22 cellular contexts compared by ENCODE assay signal in the genomic region with DNA sequence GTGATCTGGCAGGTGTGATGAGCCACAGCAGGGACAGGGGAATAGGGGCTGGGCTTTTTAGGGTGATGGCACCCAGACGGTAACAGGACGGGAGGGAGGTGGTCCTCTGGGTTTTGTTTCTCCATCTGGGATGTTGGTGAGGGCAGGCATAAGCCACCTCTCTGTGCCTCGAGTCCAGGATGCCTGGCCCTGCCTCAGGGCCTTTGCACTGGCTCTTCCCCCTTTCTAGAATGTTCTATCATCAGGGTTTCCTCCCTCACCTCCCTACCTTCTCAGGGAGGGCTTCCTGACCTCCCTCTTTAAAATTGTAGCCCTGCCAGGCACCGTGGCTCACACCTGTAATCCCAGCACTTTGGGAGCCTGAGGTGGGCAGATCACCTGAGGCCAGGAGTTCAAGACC. TPM values are rescaled to one million over a fixed set of nuclear protein-coding genes. Genes with fewer than 3 reads are reported as not detected.
DNase-seq lines count a peak whose midpoint lies in the region; ATAC-seq and TF ChIP-seq lines count a peak whose summit lies in the region.
"Had no signal": no experiment of that assay in that cellular context is flagged by ENCODE, and none has a peak within 500 bp of the region (broad histone marks: within the 10 kb centered on the region; RNA-seq: fewer than 3 reads in every experiment).

No MANE protein-coding gene starts in this region.

- TF ChIP-seq POLR2A in right lobe of liver (IDR thresholded peaks at IDR 0.05): no peak

- peak overlapping the region; percentile 42 for H3K27ac Mint-ChIP-seq in activated CD4-positive, alpha-beta T cell treated with anti-CD3 and anti-CD28 coated beads, Interleukin-2, amount 10 ng/mL, durations not matched to agents 7 days and 5 days

- H3K4me1 ChIP-seq in HEK293 (ENCODE audit: control insufficient read depth, insufficient read depth, low read length) (no peaks in the 10 kb centered on the region), osteoblast (ENCODE audit: insufficient read depth, low read length) (no peaks in the 10 kb centered on the region), right lobe of liver (peaks cover 0 to 31% (median 11%) of the 10 kb centered on the region in 4 donors)

- no peaks in the 10 kb centered on the region for H3K79me2 ChIP-seq in osteoblast (ENCODE audit: insufficient read depth, low read length)

- H3K4me3 Mint-ChIP-seq in activated CD4-positive, alpha-beta T cell treated with anti-CD3 and anti-CD28 coated beads, Interleukin-2, amount 10 ng/mL, durations not matched to agents 7 days and 5 days: no peak overlapping the region

- intact Hi-C loops in right lobe of liver (cut with DNase I): no loop called here

- ATAC-seq in right lobe of liver (no peak), HG02678 (IDR thresholded peaks at IDR 0.05; ENCODE audit: unreplicated experiment) (no peak), HG02588 (IDR thresholded peaks at IDR 0.05; ENCODE audit: unreplicated experiment) (no peak)
- ATAC-seq: HepG2 had no signal

- peaks cover 0 to 6% of the 10 kb centered on the region in 2 experiments; a peak in 1 of 3 replicates for H3K36me3 ChIP-seq in HEK293 (ENCODE audit: control insufficient read depth in 2 of 2, insufficient read depth in 1 of 2, low read length in 2 of 2)
- no peaks in the 10 kb centered on the region for H3K36me3 ChIP-seq in osteoblast (ENCODE audit: insufficient read depth, low read length)
- no peaks in the 10 kb centered on the region for H3K36me3 ChIP-seq in right lobe of liver

- H3K27me3 ChIP-seq in osteoblast (ENCODE audit: insufficient read depth, low read length) (peaks cover 6% of the 10 kb centered on the region), right lobe of liver (no peaks in the 10 kb centered on the region)

- POLR2A ChIA-PET in activated CD4-positive, alpha-beta T cell treated with anti-CD3 and anti-CD28 coated beads, Interleukin-2, amount 10 ng/mL, durations not matched to agents 7 days and 5 days (lab: Charles Lee): no interaction called here
- POLR2A ChIA-PET in HEK293 (lab: Yijun Ruan, JAX): no interaction called here

- H3K4me1 Mint-ChIP-seq in activated CD4-positive, alpha-beta T cell treated with anti-CD3 and anti-CD28 coated beads, Interleukin-2, amount 10 ng/mL, durations not matched to agents 7 days and 5 days: peaks cover 31% of the 10 kb centered on the region

- H3K4me3 ChIP-seq in HEK293 (ENCODE audit: low read depth, low read length): no peak overlapping the region
- H3K4me3 ChIP-seq in osteoblast (ENCODE audit: insufficient read depth, low read length): no peak overlapping the region
- H3K4me3 ChIP-seq in right lobe of liver: no peak overlapping the region
- H3K4me3 ChIP-seq: PC-9 had no signal

- 100% methylated on average over 1 of the region's 4 CpGs for WGBS in right lobe of liver (ENCODE audit: insufficient coverage, low coverage, low lambda C conversion rate, missing lambda C conversion rate)

- H3K27me3 Mint-ChIP-seq in activated CD4-positive, alpha-beta T cell treated with anti-CD3 and anti-CD28 coated beads, Interleukin-2, amount 10 ng/mL, durations not matched to agents 7 days and 5 days: no peaks in the 10 kb centered on the region
- H3K27me3 Mint-ChIP-seq: CD4-positive, alpha-beta memory T cell had no signal

- no peak overlapping the region for H3K4me2 ChIP-seq in osteoblast (ENCODE audit: insufficient read depth, low read length)
- H3K4me2 ChIP-seq: KMS-11, PC-9 had no signal

- H3K27ac ChIP-seq in HEK293 (ENCODE audit: extremely low read depth, low read depth, low read length) (no peak overlapping the region), cingulate gyrus (ENCODE audit: low read depth, low read length) (peak overlapping the region; percentile 41), osteoblast (ENCODE audit: low read depth, low read length) (no peak overlapping the region), right lobe of liver (no peak overlapping the region)
- H3K27ac ChIP-seq: 22Rv1, KMS-11, PC-9, RWPE1 had no signal

- H3K9me3 ChIP-seq in HEK293 (ENCODE audit: control insufficient read depth, insufficient read depth, low read depth, low read length) (no peaks in the 10 kb centered on the region), osteoblast (ENCODE audit: low read depth, low read length) (no peaks in the 10 kb centered on the region), right lobe of liver (no peaks in the 10 kb centered on the region)

- no peak for TF ChIP-seq CTCF in HEK293 (tag by site-specific recombination; IDR thresholded peaks at IDR 0.05)
- TF ChIP-seq CTCF in osteoblast (IDR thresholded peaks at IDR 0.05; ENCODE audit: extremely low read depth, low read depth, low read length): no peak
- TF ChIP-seq CTCF in right lobe of liver (IDR thresholded peaks at IDR 0.05): no peak

- no peaks in the 10 kb centered on the region for H3K9me3 Mint-ChIP-seq in activated CD4-positive, alpha-beta T cell treated with anti-CD3 and anti-CD28 coated beads, Interleukin-2, amount 10 ng/mL, durations not matched to agents 7 days and 5 days
- H3K9me3 Mint-ChIP-seq: CD4-positive, alpha-beta memory T cell had no signal

- CTCF ChIA-PET in activated CD4-positive, alpha-beta T cell treated with anti-CD3 and anti-CD28 coated beads, Interleukin-2, amount 10 ng/mL, durations not matched to agents 7 days and 5 days (lab: Charles Lee): no interaction called here
- CTCF ChIA-PET in HEK293 (lab: Yijun Ruan, JAX): interaction anchor here (0.6 kb wide), 1 partner anchor 51 kb away, joined by 3 read pairs; no protein-coding TSS in a partner anchor

- no peak for DNase-seq in activated CD4-positive, alpha-beta T cell treated with anti-CD3 and anti-CD28 coated beads, Interleukin-2, amount 10 ng/mL, durations not matched to agents 7 days and 5 days
- no peak for DNase-seq in activated CD4-positive, alpha-beta T cell treated with anti-CD3 and anti-CD28 coated beads for 48 hours
- peak; percentile 34 for DNase-seq in osteoblast (ENCODE audit: insufficient read length, low spot score, missing footprints)
- DNase-seq in right lobe of liver: no peak
- DNase-seq: AML-193; CD4-positive, alpha-beta memory T cell; DMS153; GF-D8; NCI-H1417; NCI-H187; NCI-H2107; NCI-H524; PC-9; SIG-M5 had no signal

- peaks cover 20% of the 10 kb centered on the region for H3K36me3 Mint-ChIP-seq in activated CD4-positive, alpha-beta T cell treated with anti-CD3 and anti-CD28 coated beads, Interleukin-2, amount 10 ng/mL, durations not matched to agents 7 days and 5 days (ENCODE audit: low read depth)

- no peak overlapping the region for H2AFZ ChIP-seq in osteoblast (ENCODE audit: low read length)
- H2AFZ ChIP-seq: PC-9 had no signal

- no peaks in the 10 kb centered on the region for H4K20me1 ChIP-seq in osteoblast (ENCODE audit: insufficient read depth, low read length)

TF ChIP-seq in HEK293, 187 proteins besides CTCF, POLR2A, EP300 and RAD21:
- TF ChIP-seq, protein P1, sequence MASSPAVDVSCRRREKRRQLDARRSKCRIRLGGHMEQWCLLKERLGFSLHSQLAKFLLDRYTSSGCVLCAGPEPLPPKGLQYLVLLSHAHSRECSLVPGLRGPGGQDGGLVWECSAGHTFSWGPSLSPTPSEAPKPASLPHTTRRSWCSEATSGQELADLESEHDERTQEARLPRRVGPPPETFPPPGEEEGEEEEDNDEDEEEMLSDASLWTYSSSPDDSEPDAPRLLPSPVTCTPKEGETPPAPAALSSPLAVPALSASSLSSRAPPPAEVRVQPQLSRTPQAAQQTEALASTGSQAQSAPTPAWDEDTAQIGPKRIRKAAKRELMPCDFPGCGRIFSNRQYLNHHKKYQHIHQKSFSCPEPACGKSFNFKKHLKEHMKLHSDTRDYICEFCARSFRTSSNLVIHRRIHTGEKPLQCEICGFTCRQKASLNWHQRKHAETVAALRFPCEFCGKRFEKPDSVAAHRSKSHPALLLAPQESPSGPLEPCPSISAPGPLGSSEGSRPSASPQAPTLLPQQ (tag by site-specific recombination; IDR thresholded peaks at IDR 0.05): no peak
- peak; percentile 94 for TF ChIP-seq ZNF623 (tag by site-specific recombination; IDR thresholded peaks at IDR 0.05)
- TF ChIP-seq TRIM28 (IDR thresholded peaks at IDR 0.05; ENCODE audit: borderline replicate concordance, low read length): no peak

RNA-seq across cellular contexts. Expression of gene CERS4, which starts 6.6 kb away (rescaled TPM):
- 10 to 100 TPM; 26.7 to 33.1 TPM for total RNA-seq in activated CD4-positive, alpha-beta T cell treated with anti-CD3 and anti-CD28 coated beads, Interleukin-2, amount 10 ng/mL, durations not matched to agents 7 days and 5 days
- total RNA-seq in osteoblast (1.5 and 4.0 TPM in 2 replicates), right lobe of liver (10 to 100 TPM; 38.6 to 75.4 (median 58.3) TPM)
